In the genomic region with DNA sequence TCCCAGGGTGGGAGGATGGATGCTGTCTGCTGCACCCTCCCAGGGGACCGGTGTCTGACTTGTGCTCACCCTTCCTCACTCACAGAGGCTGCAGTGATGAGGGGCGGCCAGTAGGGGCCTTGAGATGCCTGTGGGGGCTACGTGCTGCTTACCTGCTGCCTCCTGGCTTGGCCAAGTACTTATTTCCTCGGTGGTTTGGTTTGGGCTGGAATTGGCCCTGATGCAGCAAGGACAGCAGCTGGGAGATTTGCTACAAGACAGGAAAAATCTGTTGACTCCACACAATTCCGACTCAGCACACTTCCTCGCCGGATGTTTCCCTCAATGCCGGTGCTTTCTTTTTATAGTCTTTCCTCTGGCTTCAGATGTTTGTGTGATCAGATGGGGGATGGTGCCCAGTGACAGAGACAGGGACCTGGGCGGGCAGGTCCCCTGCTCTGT, we compare ENCODE assay signal across 9 cellular contexts. TPM values are rescaled to one million over a fixed set of nuclear protein-coding genes. Genes with fewer than 3 reads are reported as not detected.
DNase-seq lines count a peak whose midpoint lies in the region; ATAC-seq and TF ChIP-seq lines count a peak whose summit lies in the region.
"Had no signal": no experiment of that assay in that cellular context is flagged by ENCODE, and none has a peak within 500 bp of the region (broad histone marks: within the 10 kb centered on the region; RNA-seq: fewer than 3 reads in every experiment).

No MANE protein-coding gene starts in this region.

- H3K9me3 Mint-ChIP-seq in stimulated activated memory B cell treated with anti-CD40 and anti-IgM and Interleukin-4, amounts not matched to agents 10 μg/mL and 1 μg/mL and 100 μg/mL, for 72 hours, result no peaks in the 10 kb centered on the region

- ATAC-seq in HG02678 (IDR thresholded peaks at IDR 0.05; ENCODE audit: unreplicated experiment), result peak; percentile 91
- peak; percentile 79 for ATAC-seq in T-helper 17 cell
- peak; percentile 54 for ATAC-seq in stimulated activated memory B cell treated with anti-CD40 and anti-IgM and Interleukin-4, amounts not matched to agents 10 μg/mL and 1 μg/mL and 100 μg/mL, for 72 hours

- peak; percentile 45 for TF ChIP-seq CTCF in epithelial cell of proximal tubule (conservative IDR thresholded peaks at IDR 0.05; ENCODE audit: low read depth, low read length)

- peak overlapping the region; percentile 81 for H3K27ac Mint-ChIP-seq in T-helper 17 cell
- no peak overlapping the region for H3K27ac Mint-ChIP-seq in stimulated activated memory B cell treated with anti-CD40 and anti-IgM and Interleukin-4, amounts not matched to agents 10 μg/mL and 1 μg/mL and 100 μg/mL, for 72 hours

- peaks cover 4% of the 10 kb centered on the region for H3K27me3 Mint-ChIP-seq in T-helper 17 cell
- no peaks in the 10 kb centered on the region for H3K27me3 Mint-ChIP-seq in stimulated activated memory B cell treated with anti-CD40 and anti-IgM and Interleukin-4, amounts not matched to agents 10 μg/mL and 1 μg/mL and 100 μg/mL, for 72 hours

- no peaks in the 10 kb centered on the region for H3K9me3 ChIP-seq in T-helper 17 cell (ENCODE audit: control insufficient read depth, low read length, poor library complexity, severe bottlenecking)

- peaks cover 7% of the 10 kb centered on the region for H3K4me1 Mint-ChIP-seq in T-helper 17 cell
- peaks cover 9% of the 10 kb centered on the region for H3K4me1 Mint-ChIP-seq in stimulated activated memory B cell treated with anti-CD40 and anti-IgM and Interleukin-4, amounts not matched to agents 10 μg/mL and 1 μg/mL and 100 μg/mL, for 72 hours

- no peak overlapping the region for H3K4me3 Mint-ChIP-seq in T-helper 17 cell
- H3K4me3 Mint-ChIP-seq in stimulated activated memory B cell treated with anti-CD40 and anti-IgM and Interleukin-4, amounts not matched to agents 10 μg/mL and 1 μg/mL and 100 μg/mL, for 72 hours, result no peak overlapping the region

- H3K36me3 Mint-ChIP-seq in T-helper 17 cell (ENCODE audit: low read depth), result no peaks in the 10 kb centered on the region
- H3K36me3 Mint-ChIP-seq in stimulated activated memory B cell treated with anti-CD40 and anti-IgM and Interleukin-4, amounts not matched to agents 10 μg/mL and 1 μg/mL and 100 μg/mL, for 72 hours, result peaks cover 12% of the 10 kb centered on the region

- no peak overlapping the region for H3K4me3 ChIP-seq in epithelial cell of proximal tubule (ENCODE audit: low read depth, low read length)

- peak; percentile 63 for DNase-seq in DMS 273 (lab: John Stamatoyannopoulos, UW; ENCODE audit: unreplicated experiment)
- no peak for DNase-seq in DMS 273 treated with DMSO at 0.1 percent for 48 hours (lab: John Stamatoyannopoulos, UW)
- no peak for DNase-seq in T-helper 17 cell
- DNase-seq in epithelial cell of proximal tubule (ENCODE audit: low read depth), result no peak
- DNase-seq in NCI-H146 treated with DMSO at 0.1 percent for 48 hours (lab: John Stamatoyannopoulos, UW; ENCODE audit: unreplicated experiment), result no peak
- no peak for DNase-seq in AG20443 (ENCODE audit: low spot score)

RNA-seq across cellular contexts. Expression of gene PCDH12, which starts 6.6 kb away (rescaled TPM):
- total RNA-seq in T-helper 17 cell (under 1 TPM; 0.05 to 0.15 TPM), epithelial cell of proximal tubule (under 0.01 TPM in 2 replicates)
- total RNA-seq: myocyte had no signal

RNA-seq across cellular contexts. Expression of gene RNF14, which starts 17.5 kb away (rescaled TPM):
- total RNA-seq in T-helper 17 cell (10 to 100 TPM; 16.5 to 18.7 TPM), epithelial cell of proximal tubule (50.9 and 58.4 TPM in 2 replicates)

RNA-seq across cellular contexts. Expression of gene DELE1, which starts 27.7 kb away (rescaled TPM):
- total RNA-seq in T-helper 17 cell (10 to 100 TPM; 76.6 to 86.7 TPM), epithelial cell of proximal tubule (36.6 and 50.6 TPM in 2 replicates)
